In genomic region chr17:21191698-21192097, GRCh38 we compare ENCODE assay signal across 28 cellular contexts. TPM values are rescaled to one million over a fixed set of nuclear protein-coding genes. Genes with fewer than 3 reads are reported as not detected.
A peak's percentile ranks its signal among the peaks of the same experiment; 100 is the strongest.
DNase-seq lines count a peak whose midpoint lies in the region; ATAC-seq and TF ChIP-seq lines count a peak whose summit lies in the region.
"Had no signal": no experiment of that assay in that cellular context is flagged by ENCODE, and none has a peak within 500 bp of the region (broad histone marks: within the 10 kb centered on the region; RNA-seq: fewer than 3 reads in every experiment).

No MANE protein-coding gene starts in this region.

- H2AK9ac ChIP-seq in IMR-90 (replicated peaks; ENCODE audit: low read depth, low read length, poor library complexity), result no peak overlapping the region

- no peak overlapping the region for H2BK20ac ChIP-seq in IMR-90 (ENCODE audit: low read depth, low read length)

- no peak overlapping the region for H3K14ac ChIP-seq in IMR-90 (replicated peaks; ENCODE audit: low read depth, low read length)

- H3K9ac ChIP-seq in IMR-90 (ENCODE audit: low read depth, low read length) (no peak overlapping the region), endodermal cell (ENCODE audit: extremely low read depth, low read length, poor library complexity, severe bottlenecking) (no peak overlapping the region), mesendoderm (ENCODE audit: low read length) (no peak overlapping the region)

- H4K20me1 ChIP-seq in IMR-90 (ENCODE audit: insufficient read depth, low read length), result peaks cover 7% of the 10 kb centered on the region

- H3K4ac ChIP-seq in IMR-90 (ENCODE audit: low read depth, low read length), result no peak overlapping the region
- H3K4ac ChIP-seq in mesendoderm (ENCODE audit: low read depth, low read length), result no peak overlapping the region

- WGBS in IMR-90 (ENCODE audit: extremely low coverage in 2 of 2, insufficient read length in 1 of 2), 2 experiments, result no CpG with 5 or more reads among the region's 2 CpGs
- WGBS in psoas muscle, 3 donors, result 32 to 39% (median 35%) methylated on average over 2 of the region's 2 CpGs
- 90 to 92% methylated on average over 2 of the region's 2 CpGs for WGBS in endodermal cell (ENCODE audit: insufficient coverage in 1 of 2, insufficient read length in 1 of 2), 2 experiments
- no CpG with 5 or more reads among the region's 2 CpGs for WGBS in mesendoderm (ENCODE audit: extremely low coverage, insufficient coverage, low lambda C conversion rate)

- no TSS peak for BruUV-seq in IMR-90 (replicated peaks; lab: Mats Ljungman, UMichigan)

- peaks cover 46% of the 10 kb centered on the region for H3K36me3 Mint-ChIP-seq in endodermal cell (ENCODE audit: low read depth)

- H3K4me1 ChIP-seq in BE2C (peaks cover 14% of the 10 kb centered on the region), IMR-90 (ENCODE audit: control insufficient read depth, insufficient read depth, low read length) (peaks cover 9% of the 10 kb centered on the region; the same call in 1 of the 2 replicates), psoas muscle (peaks cover 36% of the 10 kb centered on the region), endodermal cell (ENCODE audit: control insufficient read depth, insufficient read depth, low read length) (no peaks in the 10 kb centered on the region), mesendoderm (ENCODE audit: control insufficient read depth, low read depth, low read length) (no peaks in the 10 kb centered on the region)
- H3K4me1 ChIP-seq: breast epithelium had no signal

- H2BK15ac ChIP-seq in IMR-90 (ENCODE audit: low read depth, low read length) (no peak overlapping the region), mesendoderm (replicated peaks; ENCODE audit: low read depth) (no peak overlapping the region)

- TF ChIP-seq RAD21 in IMR-90 (IDR thresholded peaks at IDR 0.05; ENCODE audit: low read length), result no peak

- no peak overlapping the region for H3K4me3 ChIP-seq in BE2C (ENCODE audit: low read depth, low read length)
- H3K4me3 ChIP-seq in IMR-90 (ENCODE audit: insufficient read depth, low read depth, low read length), result no peak overlapping the region
- no peak overlapping the region for H3K4me3 ChIP-seq in psoas muscle
- no peak overlapping the region for H3K4me3 ChIP-seq in endodermal cell (ENCODE audit: low read length)
- no peak overlapping the region for H3K4me3 ChIP-seq in mesendoderm (ENCODE audit: low read length)
- H3K4me3 ChIP-seq: breast epithelium, lung, mucosa of descending colon, suprapubic skin had no signal

- in situ Hi-C loops in IMR-90 (cut with MboI; ENCODE audit: low sequenced_read_pairs), result no loop called here

- H4K5ac ChIP-seq in IMR-90 (ENCODE audit: low read depth, low read length) (no peak overlapping the region), mesendoderm (ENCODE audit: low read length) (no peak overlapping the region)

- POLR2A ChIA-PET in IMR-90 (lab: Charles Lee; ENCODE audit: unreplicated experiment), result no interaction called here

- TF ChIP-seq CTCF in BE2C (IDR thresholded peaks at IDR 0.05; ENCODE audit: low read depth, low read length), result no peak
- TF ChIP-seq CTCF in IMR-90 (conservative IDR thresholded peaks at IDR 0.05; ENCODE audit: low read depth, low read length), result no peak
- TF ChIP-seq CTCF in psoas muscle (IDR thresholded peaks at IDR 0.05), result no peak
- no peak for TF ChIP-seq CTCF in endodermal cell (conservative IDR thresholded peaks at IDR 0.05)

- H3K9me3 ChIP-seq in BE2C (no peaks in the 10 kb centered on the region), IMR-90 (ENCODE audit: control insufficient read depth, insufficient read depth, low read length) (no peaks in the 10 kb centered on the region), psoas muscle (no peaks in the 10 kb centered on the region), endodermal cell (ENCODE audit: control insufficient read depth, low read length) (no peaks in the 10 kb centered on the region)
- H3K9me3 ChIP-seq: breast epithelium, mucosa of descending colon, suprapubic skin had no signal

- CTCF ChIA-PET in IMR-90 (lab: Yijun Ruan, JAX), result no interaction called here

- peaks cover 19% of the 10 kb centered on the region for H3K9me1 ChIP-seq in IMR-90 (ENCODE audit: insufficient read depth, low read length)

- H3K4me3 Mint-ChIP-seq in endodermal cell, result no peak overlapping the region
- H3K4me3 Mint-ChIP-seq: activated CD8-positive, alpha-beta T cell treated with anti-CD3 and anti-CD28 coated beads, Interleukin-2, amount 10 ng/mL, durations not matched to agents 7 days and 5 days; activated naive CD8-positive, alpha-beta T cell; IgD-negative memory B cell; natural killer cell had no signal

- peaks cover 0 to 35% of the 10 kb centered on the region in 2 experiments; a peak in 2 of 4 replicates for H3K79me1 ChIP-seq in IMR-90 (ENCODE audit: low read depth in 1 of 2, low read length in 2 of 2)
- peaks cover 3% of the 10 kb centered on the region for H3K79me1 ChIP-seq in mesendoderm (ENCODE audit: low read length)

- H3K79me2 ChIP-seq in mesendoderm (ENCODE audit: control insufficient read depth, insufficient read depth, low read length), result no peaks in the 10 kb centered on the region

- H2AK5ac ChIP-seq in IMR-90 (ENCODE audit: low read depth, low read length) (no peak overlapping the region), mesendoderm (ENCODE audit: low read length) (no peak overlapping the region)

- H2BK120ac ChIP-seq in IMR-90 (ENCODE audit: low read depth, low read length) (no peak overlapping the region), mesendoderm (ENCODE audit: low read depth, low read length) (no peak overlapping the region)

- H3K27ac Mint-ChIP-seq in endodermal cell, result no peak overlapping the region
- H3K27ac Mint-ChIP-seq: activated CD8-positive, alpha-beta T cell treated with anti-CD3 and anti-CD28 coated beads, Interleukin-2, amount 10 ng/mL, durations not matched to agents 7 days and 5 days; activated naive CD8-positive, alpha-beta T cell had no signal

- no peak for TF ChIP-seq POLR2A in IMR-90 (IDR thresholded peaks at IDR 0.05; ENCODE audit: low read depth, low read length)

- no peaks in the 10 kb centered on the region for H3K4me1 Mint-ChIP-seq in endodermal cell

- H2BK5ac ChIP-seq in IMR-90 (ENCODE audit: low read depth, low read length, poor library complexity, severe bottlenecking) (no peak overlapping the region), mesendoderm (ENCODE audit: low read length) (no peak overlapping the region)

- H3K27me3 ChIP-seq in BE2C (no peaks in the 10 kb centered on the region), IMR-90 (ENCODE audit: control insufficient read depth, insufficient read depth, low read length) (no peaks in the 10 kb centered on the region), psoas muscle (ENCODE audit: insufficient read depth in 3 of 3, low read length in 2 of 3) (no peaks in the 10 kb centered on the region), endodermal cell (ENCODE audit: control insufficient read depth, insufficient read depth, low read length, poor library complexity, severe bottlenecking) (no peaks in the 10 kb centered on the region), mesendoderm (ENCODE audit: insufficient read depth, low read length, poor library complexity) (no peaks in the 10 kb centered on the region)
- H3K27me3 ChIP-seq: breast epithelium, suprapubic skin had no signal

- H4K91ac ChIP-seq in IMR-90 (ENCODE audit: insufficient read depth, low read depth, low read length), result no peak overlapping the region

- H3K23ac ChIP-seq in IMR-90 (ENCODE audit: low read depth, low read length) (no peak overlapping the region), mesendoderm (ENCODE audit: low read length) (no peak overlapping the region)

- no peaks in the 10 kb centered on the region for H3K9me3 Mint-ChIP-seq in endodermal cell
- H3K9me3 Mint-ChIP-seq: IgD-negative memory B cell, natural killer cell had no signal

- intact Hi-C loops in IMR-90 (cut with micrococcal nuclease), result no loop called here
- intact Hi-C loops in psoas muscle (cut with DNase I), result no loop called here

- ATAC-seq in IMR-90 (ENCODE audit: low read depth), result peak; percentile 25; the same call in 1 of the 2 replicates
- no peak; the same call in 2 of the 3 replicates for ATAC-seq in SK-N-SH treated with all-trans-retinoic acid at 6 μM for 48 hours
- ATAC-seq in psoas muscle, result no peak
- no peak for ATAC-seq in GM21360 (IDR thresholded peaks at IDR 0.05; ENCODE audit: unreplicated experiment)
- ATAC-seq: activated CD8-positive, alpha-beta T cell treated with anti-CD3 and anti-CD28 coated beads, Interleukin-2, amount 10 ng/mL, durations not matched to agents 7 days and 5 days; HCT116; mucosa of descending colon; natural killer cell had no signal

- H3K18ac ChIP-seq in IMR-90 (ENCODE audit: low read depth, low read length) (no peak overlapping the region), mesendoderm (ENCODE audit: low read length) (no peak overlapping the region)

- H3K56ac ChIP-seq in IMR-90 (ENCODE audit: extremely low read depth, insufficient read depth, low read length), result no peak overlapping the region
- H3K56ac ChIP-seq in mesendoderm (ENCODE audit: low read length), result no peak overlapping the region

- H3K27ac ChIP-seq in IMR-90 (ENCODE audit: insufficient read depth, low read length) (no peak overlapping the region), psoas muscle (peak overlapping the region; percentile 66), endodermal cell (ENCODE audit: low read depth, low read length) (no peak overlapping the region), mesendoderm (ENCODE audit: low read depth, low read length) (no peak overlapping the region)
- H3K27ac ChIP-seq: epithelial cell of prostate, suprapubic skin had no signal

- H4K8ac ChIP-seq in IMR-90 (ENCODE audit: low read depth in 2 of 2, low read length in 2 of 2), result no peak overlapping the region
- H4K8ac ChIP-seq in mesendoderm (ENCODE audit: low read depth, low read length), result no peak overlapping the region

- DNase-seq in BE2C (peak; percentile 46), IMR-90 (no peak), psoas muscle (no peak), endodermal cell (no peak), mesendoderm (no peak)
- DNase-seq: activated CD4-positive, alpha-beta T cell treated with anti-CD3 and anti-CD28 coated beads for 4 hours; activated CD8-positive, alpha-beta T cell treated with anti-CD3 and anti-CD28 coated beads, Interleukin-2, amount 10 ng/mL, durations not matched to agents 7 days and 5 days; DMS53; effector CD4-positive, alpha-beta T cell; hippocampal formation; mucosa of descending colon; natural killer cell; NCI-H1048; NCI-H187; NCI-H2171 treated with DMSO at 0.1 percent for 48 hours; NCI-H510A treated with DMSO at 0.1 percent for 48 hours; retina; small intestine; stimulated activated naive CD4-positive, alpha-beta T cell treated with Interleukin-2 at 50 U/mL for 16 hours had no signal

- H3K36me3 ChIP-seq in BE2C, result no peaks in the 10 kb centered on the region
- H3K36me3 ChIP-seq in IMR-90 (ENCODE audit: control insufficient read depth, insufficient read depth, low read length), result peaks cover 13% of the 10 kb centered on the region
- H3K36me3 ChIP-seq in psoas muscle (ENCODE audit: insufficient read depth in 1 of 2, low read depth in 1 of 2), result peaks cover 0 to 26% of the 10 kb centered on the region in 2 donors
- H3K36me3 ChIP-seq in endodermal cell (ENCODE audit: control insufficient read depth, insufficient read depth, low read length), result peaks cover 65% of the 10 kb centered on the region
- H3K36me3 ChIP-seq in mesendoderm (ENCODE audit: control insufficient read depth, insufficient read depth, low read length), result no peaks in the 10 kb centered on the region
- H3K36me3 ChIP-seq: breast epithelium had no signal

- no peaks in the 10 kb centered on the region for H3K27me3 Mint-ChIP-seq in endodermal cell (ENCODE audit: insufficient read depth)
- H3K27me3 Mint-ChIP-seq: activated naive CD8-positive, alpha-beta T cell; IgD-negative memory B cell had no signal

- dilution Hi-C loops in IMR-90 (cut with HindIII; ENCODE audit: low sequenced_read_pairs, unreplicated experiment), result no loop called here

- H2AFZ ChIP-seq in IMR-90 (replicated peaks; ENCODE audit: low read length, poor library complexity), result no peak overlapping the region

- H3K4me2 ChIP-seq in IMR-90 (ENCODE audit: low read depth, low read length), result no peak overlapping the region
- H3K4me2 ChIP-seq in mesendoderm (ENCODE audit: low read length), result no peak overlapping the region

RNA-seq across cellular contexts. Expression of gene TMEM11, which starts 22.3 kb away (rescaled TPM):
- 55.0 TPM for polyA plus RNA-seq in BE2C (2012; ENCODE audit: insufficient read depth, insufficient read length, low read depth)
- total RNA-seq in IMR-90 (2012; rRNA removed) (19.2 and 19.9 TPM in 2 replicates), psoas muscle (10 to 100 TPM; 52.9 to 78.4 (median 58.6) TPM), endodermal cell (10 to 100 TPM; 26.3 to 28.0 TPM)
- polyA plus RNA-seq in IMR-90 (2012; rRNA removed) (44.7 and 57.6 TPM in 2 replicates), psoas muscle (100 to 1,000 TPM in 2 of 3 donors, 10 to 100 TPM in 1; 89.6 to 159 (median 109) TPM)
- polyA plus RNA-seq in IMR-90 (2012; cell fraction: cytosol; rRNA removed), result 38.0 and 64.3 TPM in 2 replicates
- 17.1 and 33.2 TPM in 2 replicates for polyA plus RNA-seq in IMR-90 (2012; cell fraction: nucleus; rRNA removed; ENCODE audit: low replicate concordance)
- polyA plus RNA-seq in endodermal cell (2013, experiment 1 of 2), result 29.6 TPM
- polyA plus RNA-seq in endodermal cell (2013, experiment 2 of 2), result 26.6 TPM
- polyA plus RNA-seq in mesendoderm (2013, experiment 1 of 2), result 46.0 TPM
- polyA plus RNA-seq in mesendoderm (2013, experiment 2 of 2), result 46.4 TPM
